Comparison of ENCODE assay signal across 14 cellular contexts in the genomic region with DNA sequence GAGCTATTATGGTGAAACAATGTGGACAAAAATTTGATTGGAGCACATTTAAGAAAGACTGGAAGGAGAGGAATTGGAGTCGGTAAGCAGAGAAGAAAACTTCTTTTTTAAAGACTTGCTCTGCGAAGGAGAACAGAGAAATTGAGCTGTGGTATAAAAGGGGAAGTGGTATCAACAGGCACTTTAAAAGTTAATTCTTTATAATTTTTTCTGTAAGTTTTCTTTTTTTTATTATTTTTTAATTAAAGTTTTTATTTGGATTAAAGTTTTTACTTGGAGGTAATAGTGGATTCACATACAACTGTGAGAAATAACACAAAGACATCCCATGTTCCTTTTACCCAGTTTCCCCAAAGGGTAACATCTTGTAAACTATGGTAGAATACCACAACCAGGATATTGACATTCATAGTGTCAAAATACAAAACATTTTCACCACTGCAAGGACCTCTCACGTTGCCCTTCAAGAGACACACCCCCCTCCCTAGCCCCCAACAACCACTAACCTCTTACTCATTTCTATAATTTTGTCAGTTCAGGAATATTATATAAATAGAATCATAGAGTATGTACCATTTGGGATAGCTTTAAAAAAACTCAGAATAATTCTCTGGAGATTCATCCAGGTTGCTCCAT. TPM values are rescaled to one million over a fixed set of nuclear protein-coding genes. Genes with fewer than 3 reads are reported as not detected.
DNase-seq lines count a peak whose midpoint lies in the region; ATAC-seq and TF ChIP-seq lines count a peak whose summit lies in the region.
"Had no signal": no experiment of that assay in that cellular context is flagged by ENCODE, and none has a peak within 500 bp of the region (broad histone marks: within the 10 kb centered on the region; RNA-seq: fewer than 3 reads in every experiment).

No MANE protein-coding gene starts in this region.

- no peaks in the 10 kb centered on the region for H3K9me3 ChIP-seq in HAP-1

- H3K36me3 Mint-ChIP-seq in CD14-positive monocyte = peaks cover 0 to 1% of the 10 kb centered on the region in 2 donors
- no peaks in the 10 kb centered on the region for H3K36me3 Mint-ChIP-seq in activated B cell treated with CpG ODN at 0.5 μM for 24 hours (ENCODE audit: low read depth)

- DNase-seq in CD14-positive monocyte (ENCODE audit: low spot score) (no peak), activated B cell treated with CpG ODN at 0.5 μM for 24 hours (no peak), HAP-1 (ENCODE audit: low spot score in 2 of 2) (no peak), Right ventricle myocardium superior (no peak), GM10266 (ENCODE audit: extremely low spot score) (no peak), iPS-NIHi7 (ENCODE audit: extremely low spot score) (no peak)
- DNase-seq: HCEC 1CT, NCI-H1930, NCI-H526, T1000 had no signal

- ATAC-seq in GM21367 (IDR thresholded peaks at IDR 0.05; ENCODE audit: unreplicated experiment) = peak; percentile 47
- ATAC-seq in HG03571 (IDR thresholded peaks at IDR 0.05; ENCODE audit: unreplicated experiment) = peak; percentile 59
- ATAC-seq in activated B cell treated with CpG ODN at 0.5 μM for 24 hours (ENCODE audit: low read depth) = no peak
- no peak for ATAC-seq in Right ventricle myocardium superior (ENCODE audit: poor library complexity)

- H3K27me3 Mint-ChIP-seq in CD14-positive monocyte (ENCODE audit: low read depth in 3 of 3) = peaks cover 0 to 2% (median 0%) of the 10 kb centered on the region in 3 donors
- no peaks in the 10 kb centered on the region for H3K27me3 Mint-ChIP-seq in activated B cell treated with CpG ODN at 0.5 μM for 24 hours
- H3K27me3 Mint-ChIP-seq: progenitor cell of endocrine pancreas had no signal

- H3K4me1 Mint-ChIP-seq in CD14-positive monocyte = peaks cover 19% of the 10 kb centered on the region
- H3K4me1 Mint-ChIP-seq in activated B cell treated with CpG ODN at 0.5 μM for 24 hours = peaks cover 15% of the 10 kb centered on the region

- intact Hi-C loops in CD14-positive monocyte (cut with micrococcal nuclease) = no loop called here
- intact Hi-C loops in activated B cell treated with CpG ODN at 0.5 μM for 24 hours (cut with micrococcal nuclease) = loop anchor here (1.0 kb wide), 1 partner anchor 10 kb away; no protein-coding TSS in a partner anchor
- intact Hi-C loops in Right ventricle myocardium superior (cut with DNase I) = no loop called here

- TF ChIP-seq CTCF in CD14-positive monocyte (IDR thresholded peaks at IDR 0.05) = no peak
- no peak for TF ChIP-seq CTCF in activated B cell treated with CpG ODN at 0.5 μM for 24 hours (IDR thresholded peaks at IDR 0.05)
- no peak for TF ChIP-seq CTCF in GM10266 (IDR thresholded peaks at IDR 0.05; ENCODE audit: control insufficient read depth, insufficient read depth, low read depth, missing control alignments)

- CTCF ChIA-PET in activated B cell treated with CpG ODN at 0.5 μM for 24 hours (lab: Charles Lee) = interaction anchor here (1.3 kb wide), 1 partner anchor 62 kb away, joined by 3 read pairs; no protein-coding TSS in a partner anchor

- peak overlapping the region in 5 of 7 donors; percentile 32 to 71 (median 37) for H3K27ac Mint-ChIP-seq in CD14-positive monocyte
- no peak overlapping the region for H3K27ac Mint-ChIP-seq in activated B cell treated with CpG ODN at 0.5 μM for 24 hours
- H3K27ac Mint-ChIP-seq: progenitor cell of endocrine pancreas had no signal

- H3K4me3 ChIP-seq in HAP-1 = no peak overlapping the region

- no peaks in the 10 kb centered on the region for H3K4me1 ChIP-seq in HAP-1

- no peaks in the 10 kb centered on the region for H3K36me3 ChIP-seq in HAP-1 (replicated peaks)

- POLR2A ChIA-PET in activated B cell treated with CpG ODN at 0.5 μM for 24 hours (lab: Charles Lee) = interaction anchor here (0.5 to 1.6 kb wide), 3 partner anchors 9 to 24 kb away, joined by 3 to 5 read pairs (median 4); no protein-coding TSS in a partner anchor

- H3K4me3 Mint-ChIP-seq in CD14-positive monocyte = peak overlapping the region in 1 of 2 donors; percentile 65
- peak overlapping the region; percentile 11 for H3K4me3 Mint-ChIP-seq in activated B cell treated with CpG ODN at 0.5 μM for 24 hours

- H3K27me3 ChIP-seq in HAP-1 (ENCODE audit: low read depth) = no peaks in the 10 kb centered on the region

- in situ Hi-C loops in HAP-1 (cut with MboI; ENCODE audit: low sequenced_read_pairs) = no loop called here

- peaks cover 0 to 6% (median 0%) of the 10 kb centered on the region in 7 donors for H3K9me3 Mint-ChIP-seq in CD14-positive monocyte
- H3K9me3 Mint-ChIP-seq in activated B cell treated with CpG ODN at 0.5 μM for 24 hours = no peaks in the 10 kb centered on the region

RNA-seq across cellular contexts. Expression of gene XIRP1, which starts 33.8 kb away (rescaled TPM):
- not detected for polyA plus RNA-seq in CD14-positive monocyte
- total RNA-seq in activated B cell treated with CpG ODN at 0.5 μM for 24 hours (0.29 and 0.60 TPM in 2 replicates), Right ventricle myocardium superior (249 TPM)
- total RNA-seq: progenitor cell of endocrine pancreas had no signal
- polyA plus RNA-seq: AG04450 had no signal

RNA-seq across cellular contexts. Expression of gene CX3CR1, which starts 53.6 kb away (rescaled TPM):
- polyA plus RNA-seq in CD14-positive monocyte = 100 to 1,000 TPM; 184 to 405 TPM
- 0.12 and 0.38 TPM in 2 replicates for total RNA-seq in activated B cell treated with CpG ODN at 0.5 μM for 24 hours
- total RNA-seq in Right ventricle myocardium superior = 1.5 TPM
- total RNA-seq: progenitor cell of endocrine pancreas had no signal
- polyA plus RNA-seq: AG04450 had no signal

Comparison
In these comparisons a context has a peak if more than half of its experiments do, and no peak if none do; other contexts are left out.
1. ATAC-seq: peak in GM21367 (single experiment) and HG03571 (single experiment); none in activated B cell treated with CpG ODN at 0.5 μM for 24 hours (single experiment) and Right ventricle myocardium superior (single experiment).
2. RNA of gene XIRP1, which starts 33.8 kb away (total RNA-seq): 249 TPM in Right ventricle myocardium superior (single experiment); 0.29 to 0.60 TPM in activated B cell treated with CpG ODN at 0.5 μM for 24 hours; every median in the first group is over 100 times any median in the second.